8 cellular contexts compared by ENCODE assay signal in the genomic region with DNA sequence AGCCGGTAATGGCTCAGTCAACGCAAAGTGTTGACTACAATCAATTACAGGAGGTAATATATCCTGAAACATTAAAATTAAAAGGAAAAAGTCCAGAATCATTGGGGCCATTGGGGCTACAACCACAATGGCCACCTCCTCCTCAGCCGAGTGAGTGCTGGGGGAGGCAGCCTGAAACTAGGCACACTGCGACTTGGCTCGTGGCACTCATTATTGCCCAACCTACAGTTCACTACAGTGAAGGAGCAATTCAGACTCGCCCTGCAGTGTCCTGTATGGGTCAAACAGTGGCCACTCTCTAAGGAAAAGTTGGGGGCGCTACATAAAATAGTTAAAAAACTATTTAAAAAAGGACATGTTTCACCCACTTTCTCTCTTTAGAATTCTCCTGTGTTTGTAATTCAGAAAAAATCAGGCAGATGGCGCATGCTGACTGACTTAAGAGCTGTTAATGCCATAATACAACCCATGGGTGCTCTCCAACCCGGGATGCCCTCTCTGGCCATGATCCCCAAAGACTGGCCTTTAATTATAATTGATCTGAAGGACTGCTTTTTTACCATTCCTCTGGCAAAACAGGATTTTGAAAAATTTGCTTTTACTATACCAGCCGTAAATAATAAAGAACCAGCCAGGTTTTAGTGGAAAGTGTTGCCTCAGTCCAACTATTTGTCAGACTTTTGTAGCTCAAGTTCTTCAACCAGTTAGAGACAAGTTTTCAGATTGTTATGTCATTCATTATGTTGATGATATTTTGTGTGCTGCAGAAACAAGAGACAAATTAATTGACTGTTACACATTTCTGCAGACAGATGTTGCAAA. TPM values are rescaled to one million over a fixed set of nuclear protein-coding genes. Genes with fewer than 3 reads are reported as not detected.
DNase-seq lines count a peak whose midpoint lies in the region; TF ChIP-seq lines count a peak whose summit lies in the region.
"Not testable (repeated sequence)": the region's sequence is repeated elsewhere in the genome, so short reads cannot be mapped to it uniquely, and the experiment has no call there.

No MANE protein-coding gene starts in this region.

- H3K14ac ChIP-seq in mesenchymal stem cell (ENCODE audit: low read length in 2 of 2): not testable (repeated sequence)

- H3K36me3 ChIP-seq in brain microvascular endothelial cell (replicated peaks); mesenchymal stem cell (ENCODE audit: control insufficient read depth in 1 of 2, insufficient read depth in 2 of 2, low read depth in 1 of 2, low read length in 2 of 2); suprapubic skin: not testable (repeated sequence)

- H4K91ac ChIP-seq in mesenchymal stem cell (ENCODE audit: low read length): not testable (repeated sequence)

- TF ChIP-seq EP300 in suprapubic skin (IDR thresholded peaks at IDR 0.05): not testable (repeated sequence)

- TF ChIP-seq CTCF in brain microvascular endothelial cell (IDR thresholded peaks at IDR 0.05; ENCODE audit: low read depth, low read length, missing control alignments) (peak; percentile 45), suprapubic skin (IDR thresholded peaks at IDR 0.05) (peak; percentile 58 to 64)

- H2BK5ac ChIP-seq in mesenchymal stem cell (ENCODE audit: low read depth, low read length, poor library complexity, severe bottlenecking): not testable (repeated sequence)

- H3K4me1 ChIP-seq in mesenchymal stem cell (ENCODE audit: control insufficient read depth, insufficient read depth, low read depth, low read length); suprapubic skin: not testable (repeated sequence)

- WGBS in mesenchymal stem cell: 85% methylated on average over 9 of the region's 10 CpGs
- WGBS in suprapubic skin: 60% methylated on average over 10 of the region's 10 CpGs

- not testable (repeated sequence) for H3K23ac ChIP-seq in mesenchymal stem cell (ENCODE audit: low read length in 2 of 2)

- not testable (repeated sequence) for H3K18ac ChIP-seq in mesenchymal stem cell (ENCODE audit: low read depth in 1 of 2, low read length in 2 of 2)

- H4K8ac ChIP-seq in mesenchymal stem cell (ENCODE audit: low read length): peak overlapping the region; percentile 54

- H3K79me1 ChIP-seq in mesenchymal stem cell (replicated peaks; ENCODE audit: low read length, poor library complexity, severe bottlenecking): not testable (repeated sequence)

- not testable (repeated sequence) for H3K4ac ChIP-seq in mesenchymal stem cell (ENCODE audit: low read depth in 1 of 2, low read length in 2 of 2)

- not testable (repeated sequence) for H2AFZ ChIP-seq in mesenchymal stem cell (ENCODE audit: low read depth, low read length)

- DNase-seq in COLO668 (lab: John Stamatoyannopoulos, UW; ENCODE audit: unreplicated experiment) (peak; percentile 9), HT-29 (ENCODE audit: low spot score) (peak; percentile 58), NCI-H69 (lab: John Stamatoyannopoulos, UW) (peak; percentile 42), SW 1271 (lab: John Stamatoyannopoulos, UW) (peak; percentile 43 to 53), brain microvascular endothelial cell (peak; percentile 45), foreskin melanocyte (peak; percentile 33), mesenchymal stem cell (peak; percentile 55)
- DNase-seq in suprapubic skin (ENCODE audit: low spot score in 2 of 2): not testable (repeated sequence)

- not testable (repeated sequence) for H2BK15ac ChIP-seq in mesenchymal stem cell (ENCODE audit: low read depth, poor library complexity, severe bottlenecking)

- TF ChIP-seq POLR2A in suprapubic skin (IDR thresholded peaks at IDR 0.05): not testable (repeated sequence)

- H3K4me3 ChIP-seq in brain microvascular endothelial cell (ENCODE audit: low read depth, low read length); mesenchymal stem cell (ENCODE audit: insufficient read depth in 1 of 2, low read depth in 1 of 2, low read length in 2 of 2); suprapubic skin: not testable (repeated sequence)

- in situ Hi-C loops in brain microvascular endothelial cell (cut with HindIII; ENCODE audit: low pct_ligation_motif_present, low sequenced_read_pairs): not testable (repeated sequence)

- H2BK12ac ChIP-seq in mesenchymal stem cell (ENCODE audit: low read length in 2 of 2): not testable (repeated sequence)

- H3K9ac ChIP-seq in mesenchymal stem cell (ENCODE audit: low read length): not testable (repeated sequence)

- H3K9me3 ChIP-seq in mesenchymal stem cell (ENCODE audit: control insufficient read depth, low read length); suprapubic skin: not testable (repeated sequence)

- H3K27ac ChIP-seq in brain microvascular endothelial cell; mesenchymal stem cell (ENCODE audit: low read length, poor library complexity, severe bottlenecking); suprapubic skin: not testable (repeated sequence)

- not testable (repeated sequence) for H3K27me3 ChIP-seq in brain microvascular endothelial cell (replicated peaks); mesenchymal stem cell (ENCODE audit: control insufficient read depth in 1 of 2, insufficient read depth in 1 of 2, low read length in 2 of 2); suprapubic skin

- H2AK5ac ChIP-seq in mesenchymal stem cell (ENCODE audit: low read length, severe bottlenecking): not testable (repeated sequence)

- not testable (repeated sequence) for H3K4me2 ChIP-seq in mesenchymal stem cell (ENCODE audit: low read length, poor library complexity, severe bottlenecking)

- H2BK120ac ChIP-seq in mesenchymal stem cell (ENCODE audit: low read depth, low read length): not testable (repeated sequence)

RNA-seq across cellular contexts. Expression of gene SPOUT1, which starts 22.4 kb away (rescaled TPM):
- total RNA-seq in HT-29 (2014; rRNA removed; shearing (Covaris generic)): 97.6 and 121 TPM in 2 replicates
- polyA plus RNA-seq in mesenchymal stem cell (2013, experiment 1 of 2): 9.0 TPM
- polyA plus RNA-seq in mesenchymal stem cell (2013, experiment 2 of 2): 8.9 TPM
- total RNA-seq in suprapubic skin: 10 to 100 TPM; 44.2 to 97.4 (median 79.4) TPM

RNA-seq across cellular contexts. Expression of gene KYAT1, which starts 29.8 kb away (rescaled TPM):
- total RNA-seq in HT-29 (2014; rRNA removed; shearing (Covaris generic)): 10.4 and 11.8 TPM in 2 replicates
- 5.2 TPM for polyA plus RNA-seq in mesenchymal stem cell (2013, experiment 1 of 2)
- polyA plus RNA-seq in mesenchymal stem cell (2013, experiment 2 of 2): 5.6 TPM
- 10 to 100 TPM; 10.6 to 17.1 (median 14.6) TPM for total RNA-seq in suprapubic skin

RNA-seq across cellular contexts. Expression of gene LRRC8A, which starts 29.9 kb away (rescaled TPM):
- total RNA-seq in HT-29 (2014; rRNA removed; shearing (Covaris generic)): 39.5 and 43.2 TPM in 2 replicates
- polyA plus RNA-seq in mesenchymal stem cell (2013, experiment 1 of 2): 45.4 TPM
- 46.0 TPM for polyA plus RNA-seq in mesenchymal stem cell (2013, experiment 2 of 2)
- 100 to 1,000 TPM in 3 of 4 donors, 10 to 100 TPM in 1; 77.3 to 127 (median 108) TPM for total RNA-seq in suprapubic skin

RNA-seq across cellular contexts. Expression of gene ENDOG, which starts 33.7 kb away (rescaled TPM):
- 52.1 and 70.8 TPM in 2 replicates for total RNA-seq in HT-29 (2014; rRNA removed; shearing (Covaris generic))
- polyA plus RNA-seq in mesenchymal stem cell (2013, experiment 1 of 2): 9.6 TPM
- polyA plus RNA-seq in mesenchymal stem cell (2013, experiment 2 of 2): 9.0 TPM
- 10 to 100 TPM; 11.5 to 34.0 (median 21.6) TPM for total RNA-seq in suprapubic skin
